In genomic region chr2:190409616-190410015, GRCh38 we compare ENCODE assay signal across 11 cellular contexts. TPM values are rescaled to one million over a fixed set of nuclear protein-coding genes. Genes with fewer than 3 reads are reported as not detected.
DNase-seq lines count a peak whose midpoint lies in the region; ATAC-seq, FAIRE-seq and TF ChIP-seq lines count a peak whose summit lies in the region.
"Had no signal": no experiment of that assay in that cellular context is flagged by ENCODE, and none has a peak within 500 bp of the region (broad histone marks: within the 10 kb centered on the region; RNA-seq: fewer than 3 reads in every experiment).

No MANE protein-coding gene starts in this region.

- no peaks in the 10 kb centered on the region for H3K27me3 ChIP-seq in GM06990 (replicated peaks; ENCODE audit: control insufficient read depth, insufficient read depth, low read length)
- peaks cover 5% of the 10 kb centered on the region for H3K27me3 ChIP-seq in mesendoderm (ENCODE audit: insufficient read depth, low read length, poor library complexity)

- no peak overlapping the region for H3K56ac ChIP-seq in mesendoderm (ENCODE audit: low read length)

- peak overlapping the region; percentile 95 for H3K27ac Mint-ChIP-seq in activated CD8-positive, alpha-beta T cell treated with anti-CD3 and anti-CD28 coated beads for 36 hours

- TF ChIP-seq RAD21 in A549 (conservative IDR thresholded peaks at IDR 0.05 in 1 of 2, IDR thresholded peaks at IDR 0.05 in 1 of 2), result no peak

- H3K36me3 Mint-ChIP-seq in activated CD8-positive, alpha-beta T cell treated with anti-CD3 and anti-CD28 coated beads for 36 hours (ENCODE audit: low read depth), result peaks cover 5% of the 10 kb centered on the region

- H3K4me3 Mint-ChIP-seq in activated CD8-positive, alpha-beta T cell treated with anti-CD3 and anti-CD28 coated beads for 36 hours, result peak overlapping the region; percentile 88

- TF ChIP-seq EP300 in A549 (IDR thresholded peaks at IDR 0.05), result no peak

- POLR2A ChIA-PET in A549 (lab: Yijun Ruan, JAX), result interaction anchor here (0.6 kb wide), 1 partner anchor 58 kb away, joined by 4 read pairs; no protein-coding TSS in a partner anchor
- POLR2A ChIA-PET in activated CD8-positive, alpha-beta T cell treated with anti-CD3 and anti-CD28 coated beads for 36 hours (lab: Charles Lee), result interaction anchor here (0.8 to 1.7 kb wide), 4 partner anchors 10 to 603 kb away, joined by 3 to 7 read pairs (median 4); partner anchors contain the start of gene NEMP2

- FAIRE-seq in A549 (lab: Jason Lieb, UNC), result no peak
- FAIRE-seq: endothelial cell of umbilical vein had no signal

- CTCF ChIA-PET in A549 (lab: Yijun Ruan, JAX), result interaction anchor here (1.4 to 1.6 kb wide), 2 partner anchors 27 to 101 kb away, joined by 4 read pairs; no protein-coding TSS in a partner anchor
- CTCF ChIA-PET in activated CD8-positive, alpha-beta T cell treated with anti-CD3 and anti-CD28 coated beads for 36 hours (lab: Charles Lee), result interaction anchor here (1.2 to 2.2 kb wide), 3 partner anchors 20 to 321 kb away, joined by 3 to 8 read pairs (median 4); no protein-coding TSS in a partner anchor

- peaks cover 24% of the 10 kb centered on the region for H3K4me1 ChIP-seq in A549
- peaks cover 2% of the 10 kb centered on the region for H3K4me1 ChIP-seq in mesendoderm (ENCODE audit: control insufficient read depth, low read depth, low read length)

- H3K79me1 ChIP-seq in mesendoderm (ENCODE audit: low read length), result no peaks in the 10 kb centered on the region

- intact Hi-C loops in activated CD8-positive, alpha-beta T cell treated with anti-CD3 and anti-CD28 coated beads for 36 hours (cut with micrococcal nuclease), result loop anchor here (10.0 kb wide), 2 partner anchors 105 to 265 kb away; no protein-coding TSS in a partner anchor

- WGBS in A549 (ENCODE audit: missing lambda C conversion rate), result 64% methylated on average over 2 of the region's 2 CpGs
- no CpG with 5 or more reads among the region's 2 CpGs for WGBS in mesendoderm (ENCODE audit: extremely low coverage, insufficient coverage, low lambda C conversion rate)

- no peaks in the 10 kb centered on the region for H3K27me3 Mint-ChIP-seq in activated CD8-positive, alpha-beta T cell treated with anti-CD3 and anti-CD28 coated beads for 36 hours

- H3K4ac ChIP-seq in mesendoderm (ENCODE audit: low read depth, low read length), result no peak overlapping the region

- H3K23ac ChIP-seq in mesendoderm (ENCODE audit: low read length), result no peak overlapping the region

- DNase-seq in A549 (ENCODE audit: low read depth in 1 of 2, low spot score in 1 of 2), result no peak
- DNase-seq in GM06990 (ENCODE audit: extremely low read depth, insufficient read length), result no peak
- DNase-seq in activated CD8-positive, alpha-beta T cell treated with anti-CD3 and anti-CD28 coated beads for 36 hours, result no peak
- DNase-seq in medulla oblongata (ENCODE audit: extremely low spot score), result peak; percentile 45
- no peak for DNase-seq in mesendoderm
- no peak for DNase-seq in NCI-H774 (lab: John Stamatoyannopoulos, UW)
- DNase-seq in stimulated activated CD4-positive, alpha-beta T cell treated with anti-CD3 and anti-CD28 coated beads, Interleukin-12 subunit alpha, Interleukin-12 subunit beta, amount 100 ng/mL, for 4 hours, result no peak
- no peak for DNase-seq in AML-193 (lab: John Stamatoyannopoulos, UW)
- DNase-seq: NCI-H1436, trophoblast cell had no signal

- H3K79me2 ChIP-seq in mesendoderm (ENCODE audit: control insufficient read depth, insufficient read depth, low read length), result no peaks in the 10 kb centered on the region

- no peak for TF ChIP-seq CTCF in A549 (IDR thresholded peaks at IDR 0.05)
- TF ChIP-seq CTCF in GM06990 (IDR thresholded peaks at IDR 0.05; ENCODE audit: insufficient read depth, low read length, poor library complexity, severe bottlenecking), result no peak
- TF ChIP-seq CTCF in activated CD8-positive, alpha-beta T cell treated with anti-CD3 and anti-CD28 coated beads for 36 hours (IDR thresholded peaks at IDR 0.05), result no peak

- H2BK120ac ChIP-seq in mesendoderm (ENCODE audit: low read depth, low read length), result no peak overlapping the region

- no peak for TF ChIP-seq POLR2A in A549 (IDR thresholded peaks at IDR 0.05; ENCODE audit: low read length)

- H2BK15ac ChIP-seq in mesendoderm (replicated peaks; ENCODE audit: low read depth), result no peak overlapping the region

- no peaks in the 10 kb centered on the region for H3K9me3 ChIP-seq in A549

- H3K36me3 ChIP-seq in GM06990 (ENCODE audit: control insufficient read depth, insufficient read depth, low read length) (no peaks in the 10 kb centered on the region), mesendoderm (ENCODE audit: control insufficient read depth, insufficient read depth, low read length) (no peaks in the 10 kb centered on the region)

- no peak overlapping the region for H2AK5ac ChIP-seq in mesendoderm (ENCODE audit: low read length)

- H3K4me2 ChIP-seq in A549 (peak overlapping the region; percentile 86), mesendoderm (ENCODE audit: low read length) (no peak overlapping the region)

- no peak overlapping the region for H3K9ac ChIP-seq in mesendoderm (ENCODE audit: low read length)

- ATAC-seq in A549, result no peak
- ATAC-seq in activated CD8-positive, alpha-beta T cell treated with anti-CD3 and anti-CD28 coated beads for 36 hours, result no peak

- no peaks in the 10 kb centered on the region for H3K9me3 Mint-ChIP-seq in activated CD8-positive, alpha-beta T cell treated with anti-CD3 and anti-CD28 coated beads for 36 hours

- peaks cover 41% of the 10 kb centered on the region for H3K4me1 Mint-ChIP-seq in activated CD8-positive, alpha-beta T cell treated with anti-CD3 and anti-CD28 coated beads for 36 hours (ENCODE audit: low read depth)

- no peak overlapping the region for H4K5ac ChIP-seq in mesendoderm (ENCODE audit: low read length)

- H4K8ac ChIP-seq in mesendoderm (ENCODE audit: low read depth, low read length), result no peak overlapping the region

- H3K4me3 ChIP-seq in A549, result peak overlapping the region; percentile 84; the same call in 2 of the 3 replicates
- H3K4me3 ChIP-seq in GM06990 (replicated peaks; ENCODE audit: low read depth, low read length), result peak overlapping the region; percentile 83
- no peak overlapping the region for H3K4me3 ChIP-seq in mesendoderm (ENCODE audit: low read length)

- no peak overlapping the region for H2BK5ac ChIP-seq in mesendoderm (ENCODE audit: low read length)

- peak overlapping the region; percentile 90 to 98; a peak in 3 of 6 replicates for H3K27ac ChIP-seq in A549
- H3K27ac ChIP-seq in mesendoderm (ENCODE audit: low read depth, low read length), result no peak overlapping the region

- no peak overlapping the region for H3K18ac ChIP-seq in mesendoderm (ENCODE audit: low read length)

TF ChIP-seq in A549, 52 proteins besides CTCF, POLR2A, EP300 and RAD21:
- TF ChIP-seq HDAC2 (IDR thresholded peaks at IDR 0.05), result no peak
- TF ChIP-seq FOSB (CRISPR knock-in tag; IDR thresholded peaks at IDR 0.05), result no peak
- TF ChIP-seq EHF (CRISPR knock-in tag; IDR thresholded peaks at IDR 0.05), result no peak
- no peak for TF ChIP-seq RCOR1 (IDR thresholded peaks at IDR 0.05; ENCODE audit: low read depth, low read length)
- TF ChIP-seq TP53 (CRISPR knock-in tag; IDR thresholded peaks at IDR 0.05), result no peak
- TF ChIP-seq BHLHE40 (IDR thresholded peaks at IDR 0.05; ENCODE audit: low read depth, low read length), result no peak
- no peak for TF ChIP-seq ZFP36 (IDR thresholded peaks at IDR 0.05; ENCODE audit: borderline replicate concordance, partially characterized antibody)
- no peak for TF ChIP-seq ATOH8 (CRISPR knock-in tag; IDR thresholded peaks at IDR 0.05; ENCODE audit: low read depth)
- no peak for TF ChIP-seq KDM1A (IDR thresholded peaks at IDR 0.05; ENCODE audit: low read depth)
- TF ChIP-seq FOXS1 (CRISPR knock-in tag; IDR thresholded peaks at IDR 0.05), result no peak
- TF ChIP-seq CBX2 (IDR thresholded peaks at IDR 0.05; ENCODE audit: borderline replicate concordance, low read depth), result no peak
- no peak for TF ChIP-seq MYC (IDR thresholded peaks at IDR 0.05; ENCODE audit: borderline replicate concordance, low read length)
- TF ChIP-seq EHMT2 (IDR thresholded peaks at IDR 0.05; ENCODE audit: low read depth), result no peak
- TF ChIP-seq HEYL (CRISPR knock-in tag; IDR thresholded peaks at IDR 0.05), result no peak
- TF ChIP-seq HOXB5 (CRISPR knock-in tag; IDR thresholded peaks at IDR 0.05), result no peak
- no peak for TF ChIP-seq CBX8 (IDR thresholded peaks at IDR 0.05)
- no peak for TF ChIP-seq ESRRA (IDR thresholded peaks at IDR 0.05; ENCODE audit: borderline replicate concordance, low read length)
TF ChIP-seq in A549: peak in this region for 0.

RNA-seq across cellular contexts. Expression of gene MFSD6, which starts 1.5 kb away (rescaled TPM):
- polyA plus RNA-seq in A549 (2011; rRNA removed) (33.2 and 41.3 TPM in 2 replicates), A549 (2017; fragmentation: RNase III; extraction: RNeasy Plus Mini Kit Qiagen cat#74134 plus additional on column Dnase treatment) (13.3 to 15.9 TPM (median 14.3 TPM) in 3 replicates)
- polyA plus RNA-seq in A549 (2012; cell fraction: cytosol; rRNA removed), result 8.8 and 9.6 TPM in 2 replicates
- polyA plus RNA-seq in A549 (2012; cell fraction: nucleus; rRNA removed), result 7.5 and 9.5 TPM in 2 replicates
- 38.9 and 48.4 TPM in 2 replicates for polyA minus RNA-seq in A549 (2011; rRNA and poly(A)+ RNA removed)
- total RNA-seq in activated CD8-positive, alpha-beta T cell treated with anti-CD3 and anti-CD28 coated beads for 36 hours, result 10 to 100 TPM; 31.5 to 32.8 TPM
- 2.0 TPM for polyA plus RNA-seq in mesendoderm (2013, experiment 1 of 2)
- 2.0 TPM for polyA plus RNA-seq in mesendoderm (2013, experiment 2 of 2)
